ENCODE assay signal across 28 cellular contexts in the genomic region with DNA sequence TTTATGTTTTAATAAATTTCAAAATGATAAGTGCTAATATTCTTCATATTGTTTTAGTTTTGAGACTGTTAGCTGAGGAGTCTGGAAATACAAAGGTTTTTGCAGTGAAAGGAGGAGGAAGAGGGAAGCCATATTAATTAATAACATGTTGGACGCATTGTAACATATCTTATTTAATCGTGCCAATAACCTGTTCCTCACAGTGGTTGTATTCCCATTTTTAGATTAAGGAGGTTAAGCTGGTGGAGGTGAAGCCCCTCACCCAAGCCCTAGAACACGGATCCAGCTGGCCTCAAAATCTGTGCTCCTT.
"Had no signal": no experiment of that assay in that cellular context is flagged by ENCODE, and none has a peak within 500 bp of the region (broad histone marks: within the 10 kb centered on the region; RNA-seq: fewer than 3 reads in every experiment).

No MANE protein-coding gene starts in this region.

- H3K79me2 ChIP-seq: parathyroid adenoma had no signal

- H2AFZ ChIP-seq: neural progenitor cell, parathyroid adenoma had no signal

- H3K27ac Mint-ChIP-seq: activated CD4-positive, alpha-beta memory T cell treated with anti-CD3 and anti-CD28 coated beads, Interleukin-2, amount 10 ng/mL, durations not matched to agents 7 days and 5 days; activated CD4-positive, alpha-beta T cell treated with anti-CD3 and anti-CD28 coated beads, Interleukin-2, amount 10 ng/mL, durations not matched to agents 7 days and 5 days; activated CD8-positive, alpha-beta memory T cell treated with anti-CD3 and anti-CD28 coated beads, Interleukin-2, amount 10 ng/mL, durations not matched to agents 7 days and 5 days; activated naive CD4-positive, alpha-beta T cell treated with anti-CD3 and anti-CD28 coated beads, Interleukin-2, amount 50 U/mL, for 72 hours; activated T-cell treated with anti-CD3 and anti-CD28 coated beads, Interleukin-2, amount 50 U/mL, for 72 hours; mesothelial cell of epicardium; naive B cell; neural progenitor cell; stimulated activated memory B cell treated with anti-CD40 and anti-IgM and Interleukin-4, amounts not matched to agents 10 μg/mL and 1 μg/mL and 100 μg/mL, for 72 hours; type B pancreatic cell had no signal

- H3K27me3 ChIP-seq: colonic mucosa, gastroesophageal sphincter, neural progenitor cell, sigmoid colon, vagina had no signal

- H3K4me2 ChIP-seq: smooth muscle cell had no signal

- H3K4me3 Mint-ChIP-seq: activated CD4-positive, alpha-beta memory T cell treated with anti-CD3 and anti-CD28 coated beads, Interleukin-2, amount 10 ng/mL, durations not matched to agents 7 days and 5 days; activated CD4-positive, alpha-beta T cell treated with anti-CD3 and anti-CD28 coated beads, Interleukin-2, amount 10 ng/mL, durations not matched to agents 7 days and 5 days; activated CD8-positive, alpha-beta memory T cell treated with anti-CD3 and anti-CD28 coated beads, Interleukin-2, amount 10 ng/mL, durations not matched to agents 7 days and 5 days; activated T-cell treated with anti-CD3 and anti-CD28 coated beads, Interleukin-2, amount 50 U/mL, for 72 hours; central memory CD8-positive, alpha-beta T cell; mesothelial cell of epicardium; naive B cell; neural progenitor cell; stimulated activated memory B cell treated with anti-CD40 and anti-IgM and Interleukin-4, amounts not matched to agents 10 μg/mL and 1 μg/mL and 100 μg/mL, for 72 hours; stimulated activated naive CD8-positive, alpha-beta T cell treated with anti-CD3 and anti-CD28 coated beads, Interleukin-15, amount 100 ng/mL, for 72 hours; type B pancreatic cell had no signal

- H3K9ac ChIP-seq: neural progenitor cell, parathyroid adenoma had no signal

- H3K9me3 Mint-ChIP-seq: activated CD4-positive, alpha-beta memory T cell treated with anti-CD3 and anti-CD28 coated beads, Interleukin-2, amount 10 ng/mL, durations not matched to agents 7 days and 5 days; activated CD4-positive, alpha-beta T cell treated with anti-CD3 and anti-CD28 coated beads, Interleukin-2, amount 10 ng/mL, durations not matched to agents 7 days and 5 days; activated naive CD4-positive, alpha-beta T cell treated with anti-CD3 and anti-CD28 coated beads, Interleukin-2, amount 50 U/mL, for 72 hours; activated T-cell treated with anti-CD3 and anti-CD28 coated beads, Interleukin-2, amount 50 U/mL, for 72 hours; central memory CD8-positive, alpha-beta T cell; mesothelial cell of epicardium; naive B cell; neural progenitor cell; stimulated activated memory B cell treated with anti-CD40 and anti-IgM and Interleukin-4, amounts not matched to agents 10 μg/mL and 1 μg/mL and 100 μg/mL, for 72 hours; stimulated activated naive CD8-positive, alpha-beta T cell treated with anti-CD3 and anti-CD28 coated beads, Interleukin-15, amount 100 ng/mL, for 72 hours; type B pancreatic cell had no signal

- H3K4me1 Mint-ChIP-seq: activated CD4-positive, alpha-beta memory T cell treated with anti-CD3 and anti-CD28 coated beads, Interleukin-2, amount 10 ng/mL, durations not matched to agents 7 days and 5 days; activated CD4-positive, alpha-beta T cell treated with anti-CD3 and anti-CD28 coated beads, Interleukin-2, amount 10 ng/mL, durations not matched to agents 7 days and 5 days; activated CD8-positive, alpha-beta memory T cell treated with anti-CD3 and anti-CD28 coated beads, Interleukin-2, amount 10 ng/mL, durations not matched to agents 7 days and 5 days; central memory CD8-positive, alpha-beta T cell; naive B cell; stimulated activated memory B cell treated with anti-CD40 and anti-IgM and Interleukin-4, amounts not matched to agents 10 μg/mL and 1 μg/mL and 100 μg/mL, for 72 hours; stimulated activated naive CD8-positive, alpha-beta T cell treated with anti-CD3 and anti-CD28 coated beads, Interleukin-15, amount 100 ng/mL, for 72 hours had no signal

- H3K27ac ChIP-seq: colonic mucosa, gastroesophageal sphincter, parathyroid adenoma, psoas muscle, sigmoid colon, vagina had no signal

- H3K9me3 ChIP-seq: colonic mucosa, gastroesophageal sphincter, psoas muscle, sigmoid colon, vagina had no signal

- H3K4me3 ChIP-seq: colonic mucosa, gastroesophageal sphincter, neural progenitor cell, psoas muscle, sigmoid colon, smooth muscle cell, vagina had no signal

- H3K36me3 ChIP-seq: colonic mucosa, neural progenitor cell, vagina had no signal

- H3K4me1 ChIP-seq: colonic mucosa, parathyroid adenoma, psoas muscle had no signal

- H3K36me3 Mint-ChIP-seq: activated CD8-positive, alpha-beta memory T cell treated with anti-CD3 and anti-CD28 coated beads, Interleukin-2, amount 10 ng/mL, durations not matched to agents 7 days and 5 days; activated naive CD4-positive, alpha-beta T cell treated with anti-CD3 and anti-CD28 coated beads, Interleukin-2, amount 50 U/mL, for 72 hours; mesothelial cell of epicardium; naive B cell; stimulated activated memory B cell treated with anti-CD40 and anti-IgM and Interleukin-4, amounts not matched to agents 10 μg/mL and 1 μg/mL and 100 μg/mL, for 72 hours; type B pancreatic cell had no signal

- H3K27me3 Mint-ChIP-seq: type B pancreatic cell had no signal

- DNase-seq: activated CD4-positive, alpha-beta memory T cell treated with anti-CD3 and anti-CD28 coated beads, Interleukin-2, amount 10 ng/mL, durations not matched to agents 7 days and 5 days; activated CD4-positive, alpha-beta T cell treated with anti-CD3 and anti-CD28 coated beads for 1 hour; activated CD8-positive, alpha-beta memory T cell treated with anti-CD3 and anti-CD28 coated beads, Interleukin-2, amount 10 ng/mL, durations not matched to agents 7 days and 5 days; activated naive CD4-positive, alpha-beta T cell; colonic mucosa; effector CD8-positive, alpha-beta T cell; left cardiac atrium; occipital lobe; psoas muscle; stimulated activated CD4-positive, alpha-beta T cell treated with anti-CD3 and anti-CD28 coated beads, Interleukin-1b, Interleukin-23, amount 100 ng/mL, for 48 hours; stimulated activated CD4-positive, alpha-beta T cell treated with anti-CD3 and anti-CD28 coated beads, Interleukin-4, amount 100 ng/mL, for 4 hours; stimulated activated CD8-positive, alpha-beta memory T cell treated with anti-CD3 and anti-CD28 coated beads, Interleukin-4, amount 100 ng/mL, for 48 hours; T-helper 9 cell had no signal
